In the genomic region with DNA sequence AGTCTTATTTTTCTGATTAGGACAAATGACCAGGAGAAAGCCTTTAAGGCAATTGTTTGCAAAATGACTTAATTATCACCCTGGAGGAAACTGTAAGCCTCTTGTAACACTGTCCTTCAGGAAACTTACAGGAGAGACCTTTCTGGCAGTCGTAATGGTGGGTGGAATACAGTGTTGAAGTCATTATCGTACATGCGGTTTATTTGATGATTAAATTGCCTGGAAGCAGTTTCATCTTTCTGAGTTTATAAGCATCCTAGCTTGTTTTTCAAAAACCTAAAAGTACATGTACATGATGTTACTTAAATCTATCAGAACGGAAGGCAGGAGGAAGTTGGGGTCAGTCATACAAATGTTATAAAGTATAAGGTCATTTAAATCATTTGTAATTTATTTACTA, we compare ENCODE assay signal across 15 cellular contexts.
DNase-seq lines count a peak whose midpoint lies in the region; TF ChIP-seq lines count a peak whose summit lies in the region.
"Had no signal": no experiment of that assay in that cellular context is flagged by ENCODE, and none has a peak within 500 bp of the region (broad histone marks: within the 10 kb centered on the region; RNA-seq: fewer than 3 reads in every experiment).

No MANE protein-coding gene starts in this region.

- TF ChIP-seq CTCF in MCF 10A (IDR thresholded peaks at IDR 0.05; ENCODE audit: unreplicated experiment) (no peak), breast epithelium (IDR thresholded peaks at IDR 0.05) (no peak), brain microvascular endothelial cell (IDR thresholded peaks at IDR 0.05; ENCODE audit: low read depth, low read length, missing control alignments) (no peak), fibroblast of mammary gland (conservative IDR thresholded peaks at IDR 0.05; ENCODE audit: control insufficient read depth, insufficient read depth, low read depth, low read length) (no peak)

- no peaks in the 10 kb centered on the region for H3K36me3 Mint-ChIP-seq in MCF 10A (ENCODE audit: insufficient read depth, unreplicated experiment)
- H3K36me3 Mint-ChIP-seq: CD14-positive monocyte had no signal

- peak; percentile 46 for DNase-seq in MCF 10A (ENCODE audit: unreplicated experiment)
- DNase-seq in breast epithelium (ENCODE audit: low spot score in 2 of 2) = no peak
- DNase-seq in brain microvascular endothelial cell = no peak
- peak; percentile 66 for DNase-seq in fibroblast of mammary gland (ENCODE audit: low read depth)
- no peak for DNase-seq in occipital lobe (lab: John Stamatoyannopoulos, UW)
- no peak for DNase-seq in activated effector memory CD4-positive, alpha-beta T cell treated with anti-CD3 and anti-CD28 coated beads, Interleukin-2, amount 50 U/mL, for 16 hours
- DNase-seq in hypothalamus (lab: John Stamatoyannopoulos, UW) = no peak
- DNase-seq: 8988T, DMS79, NCI-H1930, NCI-H2171, NCI-H446 treated with DMSO at 0.1 percent for 48 hours had no signal

- H3K4me1 ChIP-seq in breast epithelium (no peaks in the 10 kb centered on the region), skeletal muscle satellite cell (ENCODE audit: control insufficient read depth, insufficient read depth, low read length) (peaks cover 50% of the 10 kb centered on the region)

- intact Hi-C loops in MCF 10A (cut with micrococcal nuclease) = loop anchor here (1.0 to 2.0 kb wide), 2 partner anchors 30 to 33 kb away; no protein-coding TSS in a partner anchor
- intact Hi-C loops in breast epithelium (cut with DNase I; ENCODE audit: low total_unique reads) = no loop called here

- H3K27ac ChIP-seq in breast epithelium (peak overlapping the region in 1 of 2 donors; percentile 23), brain microvascular endothelial cell (peak overlapping the region; percentile 62)
- H3K27ac ChIP-seq: KMS-11 had no signal

- no peak overlapping the region for H3K4me3 Mint-ChIP-seq in MCF 10A (ENCODE audit: unreplicated experiment)
- H3K4me3 Mint-ChIP-seq: CD14-positive monocyte had no signal

- peak overlapping the region; percentile 69 for H3K27ac Mint-ChIP-seq in MCF 10A (ENCODE audit: low read depth, unreplicated experiment)
- H3K27ac Mint-ChIP-seq: CD14-positive monocyte had no signal

- H3K4me2 ChIP-seq in skeletal muscle satellite cell (ENCODE audit: low read length) = peak overlapping the region; percentile 24
- H3K4me2 ChIP-seq: KMS-11 had no signal

- H3K9ac ChIP-seq in skeletal muscle satellite cell (ENCODE audit: low read depth, low read length) = no peak overlapping the region
- H3K9ac ChIP-seq: KMS-11 had no signal

- no peaks in the 10 kb centered on the region for H3K9me3 Mint-ChIP-seq in MCF 10A (ENCODE audit: unreplicated experiment)

- H3K27me3 Mint-ChIP-seq in MCF 10A (ENCODE audit: insufficient read depth, unreplicated experiment) = no peaks in the 10 kb centered on the region

- peaks cover 49% of the 10 kb centered on the region for H3K4me1 Mint-ChIP-seq in MCF 10A (ENCODE audit: insufficient read depth, unreplicated experiment)
- H3K4me1 Mint-ChIP-seq: CD14-positive monocyte had no signal

- CTCF ChIA-PET in MCF 10A (lab: Yijun Ruan, JAX) = interaction anchor here (0.7 to 2.3 kb wide), 6 partner anchors 14 to 241 kb away, joined by 3 to 7 read pairs (median 5); no protein-coding TSS in a partner anchor

- H3K9me3 ChIP-seq in breast epithelium (no peaks in the 10 kb centered on the region), skeletal muscle satellite cell (replicated peaks; ENCODE audit: low read length) (no peaks in the 10 kb centered on the region)

- H3K4me3 ChIP-seq in breast epithelium (no peak overlapping the region), brain microvascular endothelial cell (ENCODE audit: low read depth, low read length) (no peak overlapping the region), fibroblast of mammary gland (ENCODE audit: control insufficient read depth, low read depth, low read length) (no peak overlapping the region), skeletal muscle satellite cell (ENCODE audit: low read length) (no peak overlapping the region)

- BruUV-seq in MCF 10A (replicated peaks; lab: Mats Ljungman, UMichigan) = no TSS peak

- H3K36me3 ChIP-seq in breast epithelium (no peaks in the 10 kb centered on the region), brain microvascular endothelial cell (replicated peaks) (no peaks in the 10 kb centered on the region), skeletal muscle satellite cell (ENCODE audit: insufficient read depth, low read length) (no peaks in the 10 kb centered on the region)

- in situ Hi-C loops in brain microvascular endothelial cell (cut with HindIII; ENCODE audit: low pct_ligation_motif_present, low sequenced_read_pairs) = no loop called here

- POLR2A ChIA-PET in MCF 10A (lab: Yijun Ruan, JAX) = interaction anchor here (0.7 to 5.2 kb wide), 11 partner anchors 9 to 217 kb away, joined by 3 to 42 read pairs (median 5); a partner anchor contains a TSS

- no peaks in the 10 kb centered on the region for H3K27me3 ChIP-seq in breast epithelium
- no peaks in the 10 kb centered on the region for H3K27me3 ChIP-seq in brain microvascular endothelial cell (replicated peaks)
- H3K27me3 ChIP-seq in skeletal muscle satellite cell (ENCODE audit: control insufficient read depth, insufficient read depth, low read length) = no peaks in the 10 kb centered on the region

- no peak for TF ChIP-seq POLR2A in breast epithelium (IDR thresholded peaks at IDR 0.05)

Comparison
In these comparisons a context has a peak if more than half of its experiments do, and no peak if none do; other contexts are left out.
1. DNase-seq: peak in MCF 10A (single experiment) and fibroblast of mammary gland (single experiment); none in breast epithelium (0 of 2), brain microvascular endothelial cell (single experiment), occipital lobe (single experiment), activated effector memory CD4-positive, alpha-beta T cell treated with anti-CD3 and anti-CD28 coated beads, Interleukin-2, amount 50 U/mL, for 16 hours (single experiment) and hypothalamus (0 of 51).